ENCODE assay signal across 8 cellular contexts in the genomic region with DNA sequence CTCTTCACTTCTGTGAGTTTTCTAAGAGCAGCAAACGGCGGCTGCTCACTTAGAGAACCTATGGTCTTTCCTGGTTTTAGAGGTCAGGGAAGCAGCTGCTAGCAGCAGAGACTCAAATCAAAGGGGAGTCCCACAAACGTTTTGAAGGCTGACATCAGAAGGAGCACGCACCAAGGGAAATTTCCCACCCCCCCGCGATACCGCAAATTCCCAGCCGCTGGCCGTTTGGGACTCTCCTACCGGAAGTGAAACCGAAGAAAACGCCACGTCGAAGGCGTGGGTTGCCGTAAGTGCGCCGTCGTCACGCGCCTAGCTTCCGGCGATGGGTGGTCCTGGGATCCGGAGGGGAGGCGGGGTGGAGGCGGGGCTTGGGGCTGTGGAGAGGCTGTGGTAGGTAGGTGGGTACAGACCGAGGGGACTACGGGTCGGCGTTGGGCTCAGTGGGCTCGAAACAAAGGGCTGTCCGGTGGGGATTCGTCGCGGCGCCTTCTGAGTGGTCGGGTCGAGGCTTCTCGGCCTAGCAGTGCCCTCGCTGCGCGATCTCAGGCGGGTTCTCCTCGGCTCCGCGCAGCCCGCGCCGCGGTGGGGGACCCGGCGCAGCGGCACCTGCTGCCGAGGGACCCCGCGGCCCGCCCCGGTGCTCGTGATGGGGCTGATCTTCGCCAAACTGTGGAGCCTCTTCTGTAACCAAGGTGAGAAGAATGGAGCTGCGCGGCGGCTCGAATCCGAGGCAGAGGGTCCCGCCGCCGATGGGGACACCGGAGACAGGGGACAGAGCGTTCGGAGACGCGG. TPM values are rescaled to one million over a fixed set of nuclear protein-coding genes. Genes with fewer than 3 reads are reported as not detected.
DNase-seq lines count a peak whose midpoint lies in the region; TF ChIP-seq lines count a peak whose summit lies in the region.

A gene with protein sequence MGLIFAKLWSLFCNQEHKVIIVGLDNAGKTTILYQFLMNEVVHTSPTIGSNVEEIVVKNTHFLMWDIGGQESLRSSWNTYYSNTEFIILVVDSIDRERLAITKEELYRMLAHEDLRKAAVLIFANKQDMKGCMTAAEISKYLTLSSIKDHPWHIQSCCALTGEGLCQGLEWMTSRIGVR (plus strand): TSS at position 440 of the 792 bp plus-strand sequence. CDS start 207 bp downstream, at position 647.

- H3K27me3 ChIP-seq in H7 (ENCODE audit: control insufficient read depth, insufficient read depth, low read length) (no peaks in the 10 kb centered on the region), neural cell (ENCODE audit: insufficient read depth, low read depth, low read length) (no peaks in the 10 kb centered on the region), stomach (no peaks in the 10 kb centered on the region)

- intact Hi-C loops in stomach (cut with DNase I; ENCODE audit: low total_unique reads) = no loop called here

- peak in 1 of 4 donors; percentile 70 for TF ChIP-seq POLR2A in stomach (IDR thresholded peaks at IDR 0.05)

- DNase-seq in ELR (ENCODE audit: low read depth) (peak; percentile 98), H7 (peak; percentile 95), M059J (ENCODE audit: low read depth) (peak; percentile 93), SHP77 (lab: John Stamatoyannopoulos, UW) (peak; percentile 89 to 92), activated gamma-delta T cell treated with Interleukin-2 at 50 U/mL for 16 hours (peak; percentile 95), fibroblast of villous mesenchyme (ENCODE audit: low read depth) (peak; percentile 100), stomach (peak; percentile 98)

- peaks cover 17 to 43% (median 32%) of the 10 kb centered on the region in 4 donors for H3K4me1 ChIP-seq in stomach

- H3K79me2 ChIP-seq in neural cell (replicated peaks; ENCODE audit: insufficient read depth, low read length) = peaks cover 51% of the 10 kb centered on the region

- peak within 1 kb of the TSS; percentile 81 for H3K4me2 ChIP-seq in neural cell (ENCODE audit: low read length)

- H3K9me3 ChIP-seq in neural cell (ENCODE audit: low read length) (no peaks in the 10 kb centered on the region), stomach (no peaks in the 10 kb centered on the region)

- H3K9me2 ChIP-seq in neural cell (ENCODE audit: insufficient read depth, low read length) = no peaks in the 10 kb centered on the region

- no peaks in the 10 kb centered on the region for H4K20me1 ChIP-seq in neural cell (ENCODE audit: insufficient read depth)

- peak within 1 kb of the TSS; percentile 95 for H3K9ac ChIP-seq in neural cell (ENCODE audit: low read length)

- peak within 1 kb of the TSS; percentile 96 for H2AFZ ChIP-seq in neural cell (ENCODE audit: low read depth, low read length)

- H3K4me3 ChIP-seq in H7 (ENCODE audit: insufficient read depth, low read depth, low read length) (peak within 1 kb of the TSS; percentile 89), fibroblast of villous mesenchyme (ENCODE audit: low read depth, low read length) (peak within 1 kb of the TSS; percentile 99), neural cell (ENCODE audit: low read length) (peak within 1 kb of the TSS; percentile 74), stomach (peak within 1 kb of the TSS; percentile 66 to 91 (median 82))

- TF ChIP-seq CTCF in fibroblast of villous mesenchyme (IDR thresholded peaks at IDR 0.05; ENCODE audit: insufficient read depth, low read depth, low read length) (no peak), neural cell (IDR thresholded peaks at IDR 0.05; ENCODE audit: poor library complexity, severe bottlenecking) (peak; percentile 22), stomach (IDR thresholded peaks at IDR 0.05) (no peak)

- TF ChIP-seq RAD21 in neural cell (conservative IDR thresholded peaks at IDR 0.05) = no peak

- H3K36me3 ChIP-seq in H7 (replicated peaks; ENCODE audit: control insufficient read depth, insufficient read depth, low read length) (no peaks in the 10 kb centered on the region), neural cell (ENCODE audit: insufficient read depth, low read length) (no peaks in the 10 kb centered on the region), stomach (no peaks in the 10 kb centered on the region)

- peak; percentile 51 for TF ChIP-seq EP300 in neural cell (conservative IDR thresholded peaks at IDR 0.05; ENCODE audit: poor library complexity, severe bottlenecking)
- TF ChIP-seq EP300 in stomach (IDR thresholded peaks at IDR 0.05) = peak; percentile 91

- H3K27ac ChIP-seq in neural cell (ENCODE audit: low read length) (peak within 1 kb of the TSS; percentile 93), stomach (peak within 1 kb of the TSS; percentile 93 to 98 (median 97))

- 0 to 1% (median 0%) methylated on average over 41 to 73 of the region's 73 CpGs for WGBS in stomach, 5 donors

- H3F3A ChIP-seq in neural cell (ENCODE audit: insufficient read depth, low read length, poor library complexity, severe bottlenecking) = no peaks in the 10 kb centered on the region

TF ChIP-seq in neural cell, 6 proteins besides CTCF, POLR2A, EP300 and RAD21:
- peak; percentile 71 for TF ChIP-seq TAF1 (IDR thresholded peaks at IDR 0.05; ENCODE audit: low read depth)
- peak; percentile 68 for TF ChIP-seq MXI1 (conservative IDR thresholded peaks at IDR 0.05; ENCODE audit: poor library complexity, severe bottlenecking)
- no peak for TF ChIP-seq EZH2 (IDR thresholded peaks at IDR 0.05; ENCODE audit: borderline replicate concordance, insufficient read depth, low read length, poor library complexity, severe bottlenecking)
- TF ChIP-seq, protein P1, sequence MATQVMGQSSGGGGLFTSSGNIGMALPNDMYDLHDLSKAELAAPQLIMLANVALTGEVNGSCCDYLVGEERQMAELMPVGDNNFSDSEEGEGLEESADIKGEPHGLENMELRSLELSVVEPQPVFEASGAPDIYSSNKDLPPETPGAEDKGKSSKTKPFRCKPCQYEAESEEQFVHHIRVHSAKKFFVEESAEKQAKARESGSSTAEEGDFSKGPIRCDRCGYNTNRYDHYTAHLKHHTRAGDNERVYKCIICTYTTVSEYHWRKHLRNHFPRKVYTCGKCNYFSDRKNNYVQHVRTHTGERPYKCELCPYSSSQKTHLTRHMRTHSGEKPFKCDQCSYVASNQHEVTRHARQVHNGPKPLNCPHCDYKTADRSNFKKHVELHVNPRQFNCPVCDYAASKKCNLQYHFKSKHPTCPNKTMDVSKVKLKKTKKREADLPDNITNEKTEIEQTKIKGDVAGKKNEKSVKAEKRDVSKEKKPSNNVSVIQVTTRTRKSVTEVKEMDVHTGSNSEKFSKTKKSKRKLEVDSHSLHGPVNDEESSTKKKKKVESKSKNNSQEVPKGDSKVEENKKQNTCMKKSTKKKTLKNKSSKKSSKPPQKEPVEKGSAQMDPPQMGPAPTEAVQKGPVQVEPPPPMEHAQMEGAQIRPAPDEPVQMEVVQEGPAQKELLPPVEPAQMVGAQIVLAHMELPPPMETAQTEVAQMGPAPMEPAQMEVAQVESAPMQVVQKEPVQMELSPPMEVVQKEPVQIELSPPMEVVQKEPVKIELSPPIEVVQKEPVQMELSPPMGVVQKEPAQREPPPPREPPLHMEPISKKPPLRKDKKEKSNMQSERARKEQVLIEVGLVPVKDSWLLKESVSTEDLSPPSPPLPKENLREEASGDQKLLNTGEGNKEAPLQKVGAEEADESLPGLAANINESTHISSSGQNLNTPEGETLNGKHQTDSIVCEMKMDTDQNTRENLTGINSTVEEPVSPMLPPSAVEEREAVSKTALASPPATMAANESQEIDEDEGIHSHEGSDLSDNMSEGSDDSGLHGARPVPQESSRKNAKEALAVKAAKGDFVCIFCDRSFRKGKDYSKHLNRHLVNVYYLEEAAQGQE (IDR thresholded peaks at IDR 0.05; ENCODE audit: borderline replicate concordance) = peak; percentile 87
- TF ChIP-seq SMC3 (conservative IDR thresholded peaks at IDR 0.05; ENCODE audit: poor library complexity) = peak; percentile 60
- peak; percentile 86 for TF ChIP-seq POLR2AphosphoS5 (IDR thresholded peaks at IDR 0.05)

RNA-seq across cellular contexts. Expression of the gene that starts here (rescaled TPM):
- 35.3 and 46.6 TPM in 2 replicates for total RNA-seq in H7 (2014; rRNA removed; shearing (Covaris generic))
- 7.4 and 8.7 TPM in 2 replicates for total RNA-seq in M059J (2014; rRNA removed; shearing (Covaris generic))
- total RNA-seq in fibroblast of villous mesenchyme (18.0 and 22.9 TPM in 2 replicates), stomach (10 to 100 TPM in 3 of 5 donors, 1 to 10 TPM in 2; 3.8 to 40.4 (median 13.6) TPM)
- polyA plus RNA-seq in neural cell (45.1 and 50.0 TPM in 2 replicates), stomach (1 to 10 TPM; 2.3 to 2.9 (median 2.6) TPM)
- polyA minus RNA-seq in neural cell = 148 and 158 TPM in 2 replicates

Comparison
In these comparisons a context has a peak if more than half of its experiments do, and no peak if none do; other contexts are left out.
1. Peak in every context shown above with its lines: DNase-seq, H3K4me3 ChIP-seq and H3K27ac ChIP-seq.
2. RNA of the gene that starts here (polyA plus RNA-seq): 45.1 to 50.0 TPM in neural cell; 2.3 to 2.9 TPM in stomach; every median in the first group is over 10 times any median in the second.